In the genomic region with DNA sequence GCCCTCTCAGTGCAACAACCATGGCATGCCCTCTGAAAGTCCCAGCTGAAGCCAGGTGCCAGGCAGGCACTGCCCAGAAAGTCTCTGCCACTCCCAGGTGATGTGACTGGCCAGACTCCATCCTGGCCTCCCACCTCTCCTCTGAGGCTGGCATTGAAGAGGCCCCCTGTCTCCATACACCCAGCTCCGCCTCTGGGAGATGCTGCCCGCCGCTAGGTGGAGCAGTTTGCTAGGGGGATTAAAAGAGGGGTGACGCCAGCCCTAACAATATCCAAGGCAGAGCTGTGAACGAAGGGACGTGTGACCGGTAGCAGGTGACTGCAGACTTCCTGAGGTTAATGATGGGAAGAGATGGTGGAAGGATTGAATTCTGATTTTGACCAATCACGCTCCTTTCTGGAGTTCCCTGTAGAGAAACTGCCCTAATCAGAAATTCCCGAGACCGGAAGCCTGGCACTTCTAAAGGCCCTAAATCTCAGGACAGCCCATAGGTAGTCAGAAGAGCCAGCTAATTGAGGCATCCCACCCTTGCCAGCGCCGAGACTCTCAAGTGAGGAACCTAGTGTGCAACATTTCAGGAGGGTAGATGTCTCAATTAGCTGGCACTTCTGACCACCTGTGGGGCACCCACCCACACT, we compare ENCODE assay signal across 9 cellular contexts. TPM values are rescaled to one million over a fixed set of nuclear protein-coding genes. Genes with fewer than 3 reads are reported as not detected.
DNase-seq lines count a peak whose midpoint lies in the region; ATAC-seq, FAIRE-seq and TF ChIP-seq lines count a peak whose summit lies in the region.
"Had no signal": no experiment of that assay in that cellular context is flagged by ENCODE, and none has a peak within 500 bp of the region (broad histone marks: within the 10 kb centered on the region; RNA-seq: fewer than 3 reads in every experiment).

No MANE protein-coding gene starts in this region.

- WGBS in K562 (ENCODE audit: insufficient coverage, low coverage, missing lambda C conversion rate) = 43% methylated on average over 8 of the region's 12 CpGs
- 57 to 67% (median 63%) methylated on average over 12 of the region's 12 CpGs for WGBS in small intestine, 3 donors

- DNase-seq in NCI-H1436 (lab: John Stamatoyannopoulos, UW) (peak; percentile 5), NCI-H1436 treated with DMSO at 0.1 percent for 48 hours (lab: John Stamatoyannopoulos, UW) (no peak), NCI-H82 (lab: John Stamatoyannopoulos, UW) (peak; percentile 80), K562 (ENCODE audit: extremely low read depth in 1 of 4, low spot score in 3 of 4) (peak; percentile 54 to 70 (median 58)), small intestine (peak; percentile 62), H54 (ENCODE audit: insufficient read length, low spot score) (no peak)

- H3K4me2 ChIP-seq in K562 (ENCODE audit: insufficient read depth, low read length) = peak overlapping the region; percentile 27; the same call in 1 of the 2 replicates
- H3K4me2 ChIP-seq: BLaER1 had no signal

- no peaks in the 10 kb centered on the region for H3K79me2 ChIP-seq in K562 (ENCODE audit: control insufficient read depth, insufficient read depth, low read length)

- H3K27ac ChIP-seq in K562 (ENCODE audit: extremely low read depth, low read depth, low read length) = peak overlapping the region; percentile 98; the same call in 2 of the 3 replicates
- peak overlapping the region in 1 of 2 donors; percentile 28 for H3K27ac ChIP-seq in small intestine (ENCODE audit: low read depth in 1 of 2, low read length in 1 of 2)
- H3K27ac ChIP-seq: BLaER1 had no signal

- TF ChIP-seq RAD21 in K562 (CRISPR knock-in tag; conservative IDR thresholded peaks at IDR 0.05 in 1 of 2, IDR thresholded peaks at IDR 0.05 in 1 of 2) = peak in 1 of 2 experiments; percentile 56; a peak in 2 of 4 replicates

- CTCF ChIA-PET in K562 (lab: Yijun Ruan, JAX; ENCODE audit: low intra/inter-chr PET ratio) = no interaction called here

- H3K27me3 ChIP-seq in K562 (ENCODE audit: control insufficient read depth in 2 of 2, insufficient read depth in 2 of 2, low read length in 2 of 2) (no peaks in the 10 kb centered on the region), small intestine (ENCODE audit: control insufficient read depth in 2 of 2, insufficient read depth in 2 of 2, low read length in 2 of 2) (peaks cover 0 to 2% of the 10 kb centered on the region in 2 donors)
- H3K27me3 ChIP-seq: BLaER1 had no signal

- H3K4me3 ChIP-seq in K562 (no peak overlapping the region), small intestine (ENCODE audit: low read depth in 1 of 2, low read length in 2 of 2) (no peak overlapping the region)
- H3K4me3 ChIP-seq: BLaER1 had no signal

- peak; percentile 71 for ATAC-seq in K562
- ATAC-seq in GM18909 (IDR thresholded peaks at IDR 0.05; ENCODE audit: poor library complexity, unreplicated experiment) = no peak
- no peak for ATAC-seq in HG03457 (IDR thresholded peaks at IDR 0.05; ENCODE audit: unreplicated experiment)

- H3K9me1 ChIP-seq in K562 (ENCODE audit: control insufficient read depth, insufficient read depth, low read length) = no peaks in the 10 kb centered on the region

- H3K4me1 ChIP-seq in K562 (replicated peaks in 1 of 2; ENCODE audit: control insufficient read depth in 2 of 2, insufficient read depth in 2 of 2, low read length in 2 of 2) (peaks cover 39 to 52% of the 10 kb centered on the region in 2 experiments), small intestine (ENCODE audit: control insufficient read depth in 2 of 2, insufficient read depth in 1 of 2, low read depth in 1 of 2, low read length in 1 of 2) (no peaks in the 10 kb centered on the region)

- no peaks in the 10 kb centered on the region for H4K20me1 ChIP-seq in K562 (replicated peaks; ENCODE audit: control insufficient read depth, insufficient read depth, low read length)
- H4K20me1 ChIP-seq: BLaER1 had no signal

- 0 out of 2 replicates have a peak, but pooled peaks have one; percentile 26 for TF ChIP-seq EP300 in K562 (IDR thresholded peaks at IDR 0.05; ENCODE audit: low read length)

- in situ Hi-C loops in K562 (cut with MboI) = loop anchor here (10.0 kb wide), 1 partner anchor 155 kb away; no protein-coding TSS in a partner anchor

- H3K9me3 ChIP-seq in K562 (replicated peaks; ENCODE audit: control insufficient read depth, insufficient read depth, low read depth, low read length) = 0 out of 2 replicates have a peak, but pooled peaks cover 2% of the 10 kb centered on the region
- no peaks in the 10 kb centered on the region for H3K9me3 ChIP-seq in small intestine (ENCODE audit: control insufficient read depth, low read depth)
- H3K9me3 ChIP-seq: BLaER1 had no signal

- no peaks in the 10 kb centered on the region for H3K36me3 ChIP-seq in K562 (ENCODE audit: control insufficient read depth, insufficient read depth, low read length)
- H3K36me3 ChIP-seq in small intestine (ENCODE audit: control insufficient read depth in 2 of 2, insufficient read depth in 2 of 2, low read length in 2 of 2) = no peaks in the 10 kb centered on the region
- H3K36me3 ChIP-seq: BLaER1 had no signal

- intact Hi-C loops in K562 (cut with micrococcal nuclease) = no loop called here

- TF ChIP-seq CTCF in K562 (IDR thresholded peaks at IDR 0.05 in 2 of 3, conservative IDR thresholded peaks at IDR 0.05 in 1 of 3; ENCODE audit: insufficient read depth in 2 of 3, low read depth in 1 of 3, low read length in 3 of 3) = peak; percentile 62 to 75 (median 68)

- no TSS peak for BruUV-seq in K562 (replicated peaks; lab: Mats Ljungman, UMichigan)

- peak overlapping the region in 1 of 2 experiments; percentile 73; a peak in 2 of 4 replicates for H3K9ac ChIP-seq in K562 (ENCODE audit: insufficient read depth in 1 of 2, low read depth in 2 of 2, low read length in 2 of 2)
- H3K9ac ChIP-seq: BLaER1 had no signal

- POLR2A ChIA-PET in K562 (lab: Yijun Ruan, JAX) = interaction anchor here (0.6 to 1.4 kb wide), 2 partner anchors 25 to 254 kb away, joined by 4 read pairs; no protein-coding TSS in a partner anchor

- H2AFZ ChIP-seq in K562 (ENCODE audit: low read depth, low read length) = peak overlapping the region; percentile 78

- TF ChIP-seq POLR2A in K562 (conservative IDR thresholded peaks at IDR 0.05) (no peak), H54 (IDR thresholded peaks at IDR 0.05; ENCODE audit: low read depth, low read length) (no peak)

- no peak for FAIRE-seq in K562 (lab: Jason Lieb, UNC)
- FAIRE-seq in small intestine (lab: Jason Lieb, UNC) = no peak
- no peak for FAIRE-seq in H54 (lab: Jason Lieb, UNC)

TF ChIP-seq in K562, 482 proteins besides CTCF, POLR2A, EP300 and RAD21 (continues in another document):
- TF ChIP-seq ZNF717 (CRISPR knock-in tag; IDR thresholded peaks at IDR 0.05) = no peak
- TF ChIP-seq TRIM24 (IDR thresholded peaks at IDR 0.05) = peak in 1 of 2 experiments; percentile 44; a peak in 1 of 4 replicates
- no peak for TF ChIP-seq HEY1 (CRISPR knock-in tag; IDR thresholded peaks at IDR 0.05; ENCODE audit: borderline replicate concordance)
- peak in 1 of 2 experiments; percentile 82; a peak in 1 of 3 replicates for TF ChIP-seq CBX3 (IDR thresholded peaks at IDR 0.05; ENCODE audit: borderline replicate concordance in 1 of 2, low read length in 2 of 2)
- TF ChIP-seq, protein P1, sequence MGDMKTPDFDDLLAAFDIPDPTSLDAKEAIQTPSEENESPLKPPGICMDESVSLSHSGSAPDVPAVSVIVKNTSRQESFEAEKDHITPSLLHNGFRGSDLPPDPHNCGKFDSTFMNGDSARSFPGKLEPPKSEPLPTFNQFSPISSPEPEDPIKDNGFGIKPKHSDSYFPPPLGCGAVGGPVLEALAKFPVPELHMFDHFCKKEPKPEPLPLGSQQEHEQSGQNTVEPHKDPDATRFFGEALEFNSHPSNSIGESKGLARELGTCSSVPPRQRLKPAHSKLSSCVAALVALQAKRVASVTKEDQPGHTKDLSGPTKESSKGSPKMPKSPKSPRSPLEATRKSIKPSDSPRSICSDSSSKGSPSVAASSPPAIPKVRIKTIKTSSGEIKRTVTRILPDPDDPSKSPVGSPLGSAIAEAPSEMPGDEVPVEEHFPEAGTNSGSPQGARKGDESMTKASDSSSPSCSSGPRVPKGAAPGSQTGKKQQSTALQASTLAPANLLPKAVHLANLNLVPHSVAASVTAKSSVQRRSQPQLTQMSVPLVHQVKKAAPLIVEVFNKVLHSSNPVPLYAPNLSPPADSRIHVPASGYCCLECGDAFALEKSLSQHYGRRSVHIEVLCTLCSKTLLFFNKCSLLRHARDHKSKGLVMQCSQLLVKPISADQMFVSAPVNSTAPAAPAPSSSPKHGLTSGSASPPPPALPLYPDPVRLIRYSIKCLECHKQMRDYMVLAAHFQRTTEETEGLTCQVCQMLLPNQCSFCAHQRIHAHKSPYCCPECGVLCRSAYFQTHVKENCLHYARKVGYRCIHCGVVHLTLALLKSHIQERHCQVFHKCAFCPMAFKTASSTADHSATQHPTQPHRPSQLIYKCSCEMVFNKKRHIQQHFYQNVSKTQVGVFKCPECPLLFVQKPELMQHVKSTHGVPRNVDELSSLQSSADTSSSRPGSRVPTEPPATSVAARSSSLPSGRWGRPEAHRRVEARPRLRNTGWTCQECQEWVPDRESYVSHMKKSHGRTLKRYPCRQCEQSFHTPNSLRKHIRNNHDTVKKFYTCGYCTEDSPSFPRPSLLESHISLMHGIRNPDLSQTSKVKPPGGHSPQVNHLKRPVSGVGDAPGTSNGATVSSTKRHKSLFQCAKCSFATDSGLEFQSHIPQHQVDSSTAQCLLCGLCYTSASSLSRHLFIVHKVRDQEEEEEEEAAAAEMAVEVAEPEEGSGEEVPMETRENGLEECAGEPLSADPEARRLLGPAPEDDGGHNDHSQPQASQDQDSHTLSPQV (IDR thresholded peaks at IDR 0.05) = 0 out of 2 replicates have a peak, but pooled peaks have one; percentile 25
- 0 out of 2 replicates have a peak, but pooled peaks have one; percentile 8 for TF ChIP-seq CXXC5 (CRISPR knock-in tag; IDR thresholded peaks at IDR 0.05)

RNA-seq across cellular contexts. Expression of a gene that starts 8.3 kb away (rescaled TPM):
- total RNA-seq in K562 (2011; cell fraction: chromatin; rRNA removed; ENCODE audit: low replicate concordance) = not detected in 2 replicates
- not detected in 2 replicates for total RNA-seq in K562 (2011; cell fraction: nucleolus; rRNA removed)
- not detected in 2 replicates for total RNA-seq in K562 (2011; cell fraction: nucleoplasm; rRNA removed)
- total RNA-seq in K562 (2014; rRNA removed) (not detected in 2 replicates), K562 (2014; rRNA removed; fragmentation: Illumina TruSeq; extraction: Trizol) (not detected in 2 replicates), K562 (2015; rRNA removed; fragmentation: Illumina TruSeq; extraction: Trizol) (not detected in 2 replicates), K562 (2021) (not detected in 2 replicates)
- polyA plus RNA-seq in K562 (2011; rRNA removed) (not detected in 2 replicates), K562 (2014; fragmentation: Illumina TruSeq; extraction: Trizol) (not detected in 2 replicates), K562 (2014; fragmentation: Nextera tagmentation; extraction: Ambion mirVana) (not detected), K562 (2014; rRNA removed) (not detected in 2 replicates), small intestine (10 to 100 TPM; 55.7 to 88.3 (median 78.5) TPM)
- not detected in 2 replicates for polyA plus RNA-seq in K562 (2011; cell fraction: cytosol; rRNA removed)
- polyA plus RNA-seq in K562 (2011; cell fraction: nucleus; rRNA removed) = not detected in 2 replicates
- polyA plus RNA-seq in K562 (2012) = not detected in 2 replicates
- not detected in 2 replicates for polyA minus RNA-seq in K562 (2011; rRNA and poly(A)+ RNA removed)
- polyA minus RNA-seq in K562 (2011; cell fraction: cytosol; rRNA and poly(A)+ RNA removed) = 2.3 TPM in 1 of 2 replicates, not detected in the other
- not detected in 2 replicates for polyA minus RNA-seq in K562 (2011; cell fraction: nucleus; rRNA and poly(A)+ RNA removed)

Comparison
In these comparisons a context has a peak if more than half of its experiments do, and no peak if none do; other contexts are left out.
1. DNase-seq: peak in NCI-H1436 (single experiment), NCI-H82 (single experiment), K562 (4 of 4) and small intestine (single experiment); none in NCI-H1436 treated with DMSO at 0.1 percent for 48 hours (single experiment) and H54 (single experiment).
2. RNA of a gene that starts 8.3 kb away (polyA plus RNA-seq): 55.7 to 88.3 TPM in small intestine; not detected in K562; every median in the first group is over 10 times any median in the second.